Comparison of ENCODE assay signal across 23 cellular contexts in the genomic region with DNA sequence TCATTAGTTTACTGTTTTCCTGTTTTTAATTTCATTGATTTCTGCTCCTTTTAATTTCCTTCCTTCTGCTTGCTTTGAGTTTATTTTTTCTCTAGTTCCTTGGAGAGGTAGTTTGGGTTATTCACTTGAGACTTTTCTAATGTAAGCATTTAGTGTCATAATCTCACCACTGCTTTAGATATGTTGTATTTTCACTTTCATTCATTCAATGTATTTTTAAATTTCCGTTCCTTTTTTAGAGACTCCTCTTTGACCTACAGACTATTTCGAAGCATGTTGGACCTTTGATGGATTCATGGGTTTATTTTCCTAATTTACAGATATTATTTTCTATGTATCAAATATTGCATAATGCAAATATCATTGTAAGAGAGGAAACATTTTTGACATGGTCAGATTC.
"Had no signal": no experiment of that assay in that cellular context is flagged by ENCODE, and none has a peak within 500 bp of the region (broad histone marks: within the 10 kb centered on the region; RNA-seq: fewer than 3 reads in every experiment).

No MANE protein-coding gene starts in this region.

- H3K27ac ChIP-seq: dorsolateral prefrontal cortex, hepatocyte, left ventricle myocardium inferior, lower lobe of right lung, ovary, tibial artery, upper lobe of left lung, uterus had no signal

- H3K27me3 ChIP-seq: dorsolateral prefrontal cortex, hepatocyte, ovary, tibial artery, upper lobe of left lung, uterus had no signal

- H3K4me2 ChIP-seq: hepatocyte had no signal

- H3K4me1 ChIP-seq: left ventricle myocardium inferior, lower lobe of right lung, upper lobe of left lung, uterus had no signal

- H3K9me3 ChIP-seq: left ventricle myocardium inferior, lower lobe of right lung, ovary, tibial artery, upper lobe of left lung, uterus had no signal

- H3K4me1 Mint-ChIP-seq: mesothelial cell of epicardium had no signal

- H2AFZ ChIP-seq: hepatocyte had no signal

- ATAC-seq: left cardiac atrium; lower lobe of right lung; natural killer cell; right cardiac atrium; stimulated activated effector memory CD8-positive, alpha-beta T cell treated with anti-CD3 and anti-CD28 coated beads, Interleukin-12 subunit alpha, Interleukin-12 subunit beta, amount 100 ng/mL, for 72 hours had no signal

- H3K4me3 Mint-ChIP-seq: memory B cell; mesothelial cell of epicardium; natural killer cell; neural crest cell; stimulated activated effector memory CD8-positive, alpha-beta T cell treated with anti-CD3 and anti-CD28 coated beads, Interleukin-12 subunit alpha, Interleukin-12 subunit beta, amount 100 ng/mL, for 72 hours; stimulated activated naive CD8-positive, alpha-beta T cell treated with anti-CD3 and anti-CD28 coated beads, Interleukin-15, Interleukin-2, amounts not matched to agents 100 ng/mL and 50 ng/mL, for 24 hours had no signal

- DNase-seq: dorsolateral prefrontal cortex; effector CD8-positive, alpha-beta T cell; foreskin melanocyte; head of caudate nucleus; kidney; left cardiac atrium; left ventricle myocardium inferior; lower lobe of right lung; natural killer cell; ovary; right cardiac atrium; small intestine; stimulated activated CD4-positive, alpha-beta T cell treated with anti-CD3 and anti-CD28 coated beads, Interleukin-12 subunit alpha, Interleukin-12 subunit beta, amount 100 ng/mL, for 4 hours; stimulated activated CD8-positive, alpha-beta memory T cell treated with anti-CD3 and anti-CD28 coated beads, Interleukin-4, amount 100 ng/mL, for 48 hours; tibial artery; upper lobe of left lung; uterus had no signal

- H3K27me3 Mint-ChIP-seq: memory B cell; stimulated activated naive CD8-positive, alpha-beta T cell treated with anti-CD3 and anti-CD28 coated beads, Interleukin-15, Interleukin-2, amounts not matched to agents 100 ng/mL and 50 ng/mL, for 24 hours had no signal

- H3K4me3 ChIP-seq: dorsolateral prefrontal cortex, hepatocyte, left ventricle myocardium inferior, lower lobe of right lung, ovary, tibial artery, upper lobe of left lung, uterus had no signal

- H3K9me3 Mint-ChIP-seq: memory B cell; natural killer cell; stimulated activated effector memory CD8-positive, alpha-beta T cell treated with anti-CD3 and anti-CD28 coated beads, Interleukin-12 subunit alpha, Interleukin-12 subunit beta, amount 100 ng/mL, for 72 hours; stimulated activated naive CD8-positive, alpha-beta T cell treated with anti-CD3 and anti-CD28 coated beads, Interleukin-15, Interleukin-2, amounts not matched to agents 100 ng/mL and 50 ng/mL, for 24 hours had no signal

- H3K27ac Mint-ChIP-seq: memory B cell; mesothelial cell of epicardium; natural killer cell; stimulated activated effector memory CD8-positive, alpha-beta T cell treated with anti-CD3 and anti-CD28 coated beads, Interleukin-12 subunit alpha, Interleukin-12 subunit beta, amount 100 ng/mL, for 72 hours; stimulated activated naive CD8-positive, alpha-beta T cell treated with anti-CD3 and anti-CD28 coated beads, Interleukin-15, Interleukin-2, amounts not matched to agents 100 ng/mL and 50 ng/mL, for 24 hours had no signal

- H3K36me3 ChIP-seq: ovary, uterus had no signal
